ENCODE assay signal across 2 cellular contexts in the genomic region with DNA sequence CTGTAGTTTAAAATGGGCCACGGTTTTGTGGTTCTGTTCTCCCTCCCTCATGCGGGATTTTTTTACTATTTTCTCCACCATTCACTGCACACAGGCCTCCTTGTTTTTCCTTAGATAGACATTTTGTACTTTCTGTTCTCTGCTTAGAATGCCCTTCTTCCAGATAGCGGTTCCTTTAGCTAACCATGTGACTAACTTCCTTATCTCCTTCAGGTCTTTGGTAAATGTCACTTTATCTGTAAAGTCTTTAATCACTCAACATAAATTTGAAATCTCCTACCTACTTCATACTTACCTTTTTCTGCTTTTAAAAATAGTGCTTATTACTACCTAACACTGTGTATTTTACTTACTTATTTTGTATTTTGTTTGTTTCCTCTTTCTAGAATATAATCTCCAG.
TF ChIP-seq lines count a peak whose summit lies in the region.

No MANE protein-coding gene starts in this region.

TF ChIP-seq in GM23338, 12 proteins besides CTCF, POLR2A, EP300 and RAD21 (continued from another document):
- TF ChIP-seq, protein P1, sequence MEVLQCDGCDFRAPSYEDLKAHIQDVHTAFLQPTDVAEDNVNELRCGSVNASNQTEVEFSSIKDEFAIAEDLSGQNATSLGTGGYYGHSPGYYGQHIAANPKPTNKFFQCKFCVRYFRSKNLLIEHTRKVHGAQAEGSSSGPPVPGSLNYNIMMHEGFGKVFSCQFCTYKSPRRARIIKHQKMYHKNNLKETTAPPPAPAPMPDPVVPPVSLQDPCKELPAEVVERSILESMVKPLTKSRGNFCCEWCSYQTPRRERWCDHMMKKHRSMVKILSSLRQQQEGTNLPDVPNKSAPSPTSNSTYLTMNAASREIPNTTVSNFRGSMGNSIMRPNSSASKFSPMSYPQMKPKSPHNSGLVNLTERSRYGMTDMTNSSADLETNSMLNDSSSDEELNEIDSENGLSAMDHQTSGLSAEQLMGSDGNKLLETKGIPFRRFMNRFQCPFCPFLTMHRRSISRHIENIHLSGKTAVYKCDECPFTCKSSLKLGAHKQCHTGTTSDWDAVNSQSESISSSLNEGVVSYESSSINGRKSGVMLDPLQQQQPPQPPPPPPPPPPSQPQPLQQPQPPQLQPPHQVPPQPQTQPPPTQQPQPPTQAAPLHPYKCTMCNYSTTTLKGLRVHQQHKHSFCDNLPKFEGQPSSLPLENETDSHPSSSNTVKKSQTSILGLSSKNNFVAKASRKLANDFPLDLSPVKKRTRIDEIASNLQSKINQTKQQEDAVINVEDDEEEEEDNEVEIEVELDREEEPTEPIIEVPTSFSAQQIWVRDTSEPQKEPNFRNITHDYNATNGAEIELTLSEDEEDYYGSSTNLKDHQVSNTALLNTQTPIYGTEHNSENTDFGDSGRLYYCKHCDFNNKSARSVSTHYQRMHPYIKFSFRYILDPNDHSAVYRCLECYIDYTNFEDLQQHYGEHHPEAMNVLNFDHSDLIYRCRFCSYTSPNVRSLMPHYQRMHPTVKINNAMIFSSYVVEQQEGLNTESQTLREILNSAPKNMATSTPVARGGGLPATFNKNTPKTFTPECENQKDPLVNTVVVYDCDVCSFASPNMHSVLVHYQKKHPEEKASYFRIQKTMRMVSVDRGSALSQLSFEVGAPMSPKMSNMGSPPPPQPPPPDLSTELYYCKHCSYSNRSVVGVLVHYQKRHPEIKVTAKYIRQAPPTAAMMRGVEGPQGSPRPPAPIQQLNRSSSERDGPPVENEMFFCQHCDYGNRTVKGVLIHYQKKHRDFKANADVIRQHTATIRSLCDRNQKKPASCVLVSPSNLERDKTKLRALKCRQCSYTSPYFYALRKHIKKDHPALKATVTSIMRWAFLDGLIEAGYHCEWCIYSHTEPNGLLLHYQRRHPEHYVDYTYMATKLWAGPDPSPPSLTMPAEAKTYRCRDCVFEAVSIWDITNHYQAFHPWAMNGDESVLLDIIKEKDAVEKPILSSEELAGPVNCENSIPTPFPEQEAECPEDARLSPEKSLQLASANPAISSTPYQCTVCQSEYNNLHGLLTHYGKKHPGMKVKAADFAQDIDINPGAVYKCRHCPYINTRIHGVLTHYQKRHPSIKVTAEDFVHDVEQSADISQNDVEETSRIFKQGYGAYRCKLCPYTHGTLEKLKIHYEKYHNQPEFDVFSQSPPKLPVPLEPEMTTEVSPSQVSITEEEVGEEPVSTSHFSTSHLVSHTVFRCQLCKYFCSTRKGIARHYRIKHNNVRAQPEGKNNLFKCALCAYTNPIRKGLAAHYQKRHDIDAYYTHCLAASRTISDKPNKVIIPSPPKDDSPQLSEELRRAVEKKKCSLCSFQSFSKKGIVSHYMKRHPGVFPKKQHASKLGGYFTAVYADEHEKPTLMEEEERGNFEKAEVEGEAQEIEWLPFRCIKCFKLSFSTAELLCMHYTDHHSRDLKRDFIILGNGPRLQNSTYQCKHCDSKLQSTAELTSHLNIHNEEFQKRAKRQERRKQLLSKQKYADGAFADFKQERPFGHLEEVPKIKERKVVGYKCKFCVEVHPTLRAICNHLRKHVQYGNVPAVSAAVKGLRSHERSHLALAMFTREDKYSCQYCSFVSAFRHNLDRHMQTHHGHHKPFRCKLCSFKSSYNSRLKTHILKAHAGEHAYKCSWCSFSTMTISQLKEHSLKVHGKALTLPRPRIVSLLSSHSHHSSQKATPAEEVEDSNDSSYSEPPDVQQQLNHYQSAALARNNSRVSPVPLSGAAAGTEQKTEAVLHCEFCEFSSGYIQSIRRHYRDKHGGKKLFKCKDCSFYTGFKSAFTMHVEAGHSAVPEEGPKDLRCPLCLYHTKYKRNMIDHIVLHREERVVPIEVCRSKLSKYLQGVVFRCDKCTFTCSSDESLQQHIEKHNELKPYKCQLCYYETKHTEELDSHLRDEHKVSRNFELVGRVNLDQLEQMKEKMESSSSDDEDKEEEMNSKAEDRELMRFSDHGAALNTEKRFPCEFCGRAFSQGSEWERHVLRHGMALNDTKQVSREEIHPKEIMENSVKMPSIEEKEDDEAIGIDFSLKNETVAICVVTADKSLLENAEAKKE (CRISPR knock-in tag; IDR thresholded peaks at IDR 0.05): no peak
- TF ChIP-seq ZNF331 (CRISPR knock-in tag; IDR thresholded peaks at IDR 0.05; ENCODE audit: low read depth): no peak

TF ChIP-seq in WTC11, 78 proteins besides CTCF, POLR2A, EP300 and RAD21 (continued from another document):
- TF ChIP-seq, protein P2, sequence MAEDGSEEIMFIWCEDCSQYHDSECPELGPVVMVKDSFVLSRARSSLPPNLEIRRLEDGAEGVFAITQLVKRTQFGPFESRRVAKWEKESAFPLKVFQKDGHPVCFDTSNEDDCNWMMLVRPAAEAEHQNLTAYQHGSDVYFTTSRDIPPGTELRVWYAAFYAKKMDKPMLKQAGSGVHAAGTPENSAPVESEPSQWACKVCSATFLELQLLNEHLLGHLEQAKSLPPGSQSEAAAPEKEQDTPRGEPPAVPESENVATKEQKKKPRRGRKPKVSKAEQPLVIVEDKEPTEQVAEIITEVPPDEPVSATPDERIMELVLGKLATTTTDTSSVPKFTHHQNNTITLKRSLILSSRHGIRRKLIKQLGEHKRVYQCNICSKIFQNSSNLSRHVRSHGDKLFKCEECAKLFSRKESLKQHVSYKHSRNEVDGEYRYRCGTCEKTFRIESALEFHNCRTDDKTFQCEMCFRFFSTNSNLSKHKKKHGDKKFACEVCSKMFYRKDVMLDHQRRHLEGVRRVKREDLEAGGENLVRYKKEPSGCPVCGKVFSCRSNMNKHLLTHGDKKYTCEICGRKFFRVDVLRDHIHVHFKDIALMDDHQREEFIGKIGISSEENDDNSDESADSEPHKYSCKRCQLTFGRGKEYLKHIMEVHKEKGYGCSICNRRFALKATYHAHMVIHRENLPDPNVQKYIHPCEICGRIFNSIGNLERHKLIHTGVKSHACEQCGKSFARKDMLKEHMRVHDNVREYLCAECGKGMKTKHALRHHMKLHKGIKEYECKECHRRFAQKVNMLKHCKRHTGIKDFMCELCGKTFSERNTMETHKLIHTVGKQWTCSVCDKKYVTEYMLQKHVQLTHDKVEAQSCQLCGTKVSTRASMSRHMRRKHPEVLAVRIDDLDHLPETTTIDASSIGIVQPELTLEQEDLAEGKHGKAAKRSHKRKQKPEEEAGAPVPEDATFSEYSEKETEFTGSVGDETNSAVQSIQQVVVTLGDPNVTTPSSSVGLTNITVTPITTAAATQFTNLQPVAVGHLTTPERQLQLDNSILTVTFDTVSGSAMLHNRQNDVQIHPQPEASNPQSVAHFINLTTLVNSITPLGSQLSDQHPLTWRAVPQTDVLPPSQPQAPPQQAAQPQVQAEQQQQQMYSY (CRISPR knock-in tag; IDR thresholded peaks at IDR 0.05): no peak
- TF ChIP-seq, protein P3, sequence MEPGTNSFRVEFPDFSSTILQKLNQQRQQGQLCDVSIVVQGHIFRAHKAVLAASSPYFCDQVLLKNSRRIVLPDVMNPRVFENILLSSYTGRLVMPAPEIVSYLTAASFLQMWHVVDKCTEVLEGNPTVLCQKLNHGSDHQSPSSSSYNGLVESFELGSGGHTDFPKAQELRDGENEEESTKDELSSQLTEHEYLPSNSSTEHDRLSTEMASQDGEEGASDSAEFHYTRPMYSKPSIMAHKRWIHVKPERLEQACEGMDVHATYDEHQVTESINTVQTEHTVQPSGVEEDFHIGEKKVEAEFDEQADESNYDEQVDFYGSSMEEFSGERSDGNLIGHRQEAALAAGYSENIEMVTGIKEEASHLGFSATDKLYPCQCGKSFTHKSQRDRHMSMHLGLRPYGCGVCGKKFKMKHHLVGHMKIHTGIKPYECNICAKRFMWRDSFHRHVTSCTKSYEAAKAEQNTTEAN (CRISPR knock-in tag; IDR thresholded peaks at IDR 0.05): no peak
- TF ChIP-seq JUN (CRISPR knock-in tag; IDR thresholded peaks at IDR 0.05): no peak
- TF ChIP-seq NFATC4 (CRISPR knock-in tag; IDR thresholded peaks at IDR 0.05): no peak
- TF ChIP-seq, protein P4, sequence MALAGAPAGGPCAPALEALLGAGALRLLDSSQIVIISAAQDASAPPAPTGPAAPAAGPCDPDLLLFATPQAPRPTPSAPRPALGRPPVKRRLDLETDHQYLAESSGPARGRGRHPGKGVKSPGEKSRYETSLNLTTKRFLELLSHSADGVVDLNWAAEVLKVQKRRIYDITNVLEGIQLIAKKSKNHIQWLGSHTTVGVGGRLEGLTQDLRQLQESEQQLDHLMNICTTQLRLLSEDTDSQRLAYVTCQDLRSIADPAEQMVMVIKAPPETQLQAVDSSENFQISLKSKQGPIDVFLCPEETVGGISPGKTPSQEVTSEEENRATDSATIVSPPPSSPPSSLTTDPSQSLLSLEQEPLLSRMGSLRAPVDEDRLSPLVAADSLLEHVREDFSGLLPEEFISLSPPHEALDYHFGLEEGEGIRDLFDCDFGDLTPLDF (CRISPR knock-in tag; IDR thresholded peaks at IDR 0.05): no peak
- no peak for TF ChIP-seq MXD4 (CRISPR knock-in tag; IDR thresholded peaks at IDR 0.05; ENCODE audit: borderline replicate concordance)
- TF ChIP-seq RORB (CRISPR knock-in tag; IDR thresholded peaks at IDR 0.05): no peak
- TF ChIP-seq JAZF1 (CRISPR knock-in tag; IDR thresholded peaks at IDR 0.05): no peak
- TF ChIP-seq NR1H2 (CRISPR knock-in tag; IDR thresholded peaks at IDR 0.05): no peak
- TF ChIP-seq, protein P5, sequence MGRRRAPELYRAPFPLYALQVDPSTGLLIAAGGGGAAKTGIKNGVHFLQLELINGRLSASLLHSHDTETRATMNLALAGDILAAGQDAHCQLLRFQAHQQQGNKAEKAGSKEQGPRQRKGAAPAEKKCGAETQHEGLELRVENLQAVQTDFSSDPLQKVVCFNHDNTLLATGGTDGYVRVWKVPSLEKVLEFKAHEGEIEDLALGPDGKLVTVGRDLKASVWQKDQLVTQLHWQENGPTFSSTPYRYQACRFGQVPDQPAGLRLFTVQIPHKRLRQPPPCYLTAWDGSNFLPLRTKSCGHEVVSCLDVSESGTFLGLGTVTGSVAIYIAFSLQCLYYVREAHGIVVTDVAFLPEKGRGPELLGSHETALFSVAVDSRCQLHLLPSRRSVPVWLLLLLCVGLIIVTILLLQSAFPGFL (CRISPR knock-in tag; IDR thresholded peaks at IDR 0.05; ENCODE audit: borderline replicate concordance): no peak
- no peak for TF ChIP-seq RELA (CRISPR knock-in tag; IDR thresholded peaks at IDR 0.05; ENCODE audit: borderline replicate concordance)
- TF ChIP-seq NFE2L1 (CRISPR knock-in tag; IDR thresholded peaks at IDR 0.05): no peak
- no peak for TF ChIP-seq GTF2I (CRISPR knock-in tag; conservative IDR thresholded peaks at IDR 0.05)
- TF ChIP-seq, protein P6, sequence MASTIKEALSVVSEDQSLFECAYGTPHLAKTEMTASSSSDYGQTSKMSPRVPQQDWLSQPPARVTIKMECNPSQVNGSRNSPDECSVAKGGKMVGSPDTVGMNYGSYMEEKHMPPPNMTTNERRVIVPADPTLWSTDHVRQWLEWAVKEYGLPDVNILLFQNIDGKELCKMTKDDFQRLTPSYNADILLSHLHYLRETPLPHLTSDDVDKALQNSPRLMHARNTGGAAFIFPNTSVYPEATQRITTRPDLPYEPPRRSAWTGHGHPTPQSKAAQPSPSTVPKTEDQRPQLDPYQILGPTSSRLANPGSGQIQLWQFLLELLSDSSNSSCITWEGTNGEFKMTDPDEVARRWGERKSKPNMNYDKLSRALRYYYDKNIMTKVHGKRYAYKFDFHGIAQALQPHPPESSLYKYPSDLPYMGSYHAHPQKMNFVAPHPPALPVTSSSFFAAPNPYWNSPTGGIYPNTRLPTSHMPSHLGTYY (CRISPR knock-in tag; IDR thresholded peaks at IDR 0.05): no peak
- no peak for TF ChIP-seq TCF7 (CRISPR knock-in tag; IDR thresholded peaks at IDR 0.05; ENCODE audit: low read depth)
- no peak for TF ChIP-seq FOXK1 (CRISPR knock-in tag; IDR thresholded peaks at IDR 0.05)
- TF ChIP-seq, protein P7, sequence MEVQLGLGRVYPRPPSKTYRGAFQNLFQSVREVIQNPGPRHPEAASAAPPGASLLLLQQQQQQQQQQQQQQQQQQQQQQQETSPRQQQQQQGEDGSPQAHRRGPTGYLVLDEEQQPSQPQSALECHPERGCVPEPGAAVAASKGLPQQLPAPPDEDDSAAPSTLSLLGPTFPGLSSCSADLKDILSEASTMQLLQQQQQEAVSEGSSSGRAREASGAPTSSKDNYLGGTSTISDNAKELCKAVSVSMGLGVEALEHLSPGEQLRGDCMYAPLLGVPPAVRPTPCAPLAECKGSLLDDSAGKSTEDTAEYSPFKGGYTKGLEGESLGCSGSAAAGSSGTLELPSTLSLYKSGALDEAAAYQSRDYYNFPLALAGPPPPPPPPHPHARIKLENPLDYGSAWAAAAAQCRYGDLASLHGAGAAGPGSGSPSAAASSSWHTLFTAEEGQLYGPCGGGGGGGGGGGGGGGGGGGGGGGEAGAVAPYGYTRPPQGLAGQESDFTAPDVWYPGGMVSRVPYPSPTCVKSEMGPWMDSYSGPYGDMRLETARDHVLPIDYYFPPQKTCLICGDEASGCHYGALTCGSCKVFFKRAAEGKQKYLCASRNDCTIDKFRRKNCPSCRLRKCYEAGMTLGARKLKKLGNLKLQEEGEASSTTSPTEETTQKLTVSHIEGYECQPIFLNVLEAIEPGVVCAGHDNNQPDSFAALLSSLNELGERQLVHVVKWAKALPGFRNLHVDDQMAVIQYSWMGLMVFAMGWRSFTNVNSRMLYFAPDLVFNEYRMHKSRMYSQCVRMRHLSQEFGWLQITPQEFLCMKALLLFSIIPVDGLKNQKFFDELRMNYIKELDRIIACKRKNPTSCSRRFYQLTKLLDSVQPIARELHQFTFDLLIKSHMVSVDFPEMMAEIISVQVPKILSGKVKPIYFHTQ (CRISPR knock-in tag; IDR thresholded peaks at IDR 0.05): no peak
- TF ChIP-seq ZNF121 (CRISPR knock-in tag; IDR thresholded peaks at IDR 0.05): no peak
